Comparison of ENCODE assay signal across 10 cellular contexts in genomic region chr5:177445052-177446016, GRCh38. TPM values are rescaled to one million over a fixed set of nuclear protein-coding genes. Genes with fewer than 3 reads are reported as not detected.
A peak's percentile ranks its signal among the peaks of the same experiment; 100 is the strongest.
DNase-seq lines count a peak whose midpoint lies in the region; ATAC-seq lines count a peak whose summit lies in the region.
"Had no signal": no experiment of that assay in that cellular context is flagged by ENCODE, and none has a peak within 500 bp of the region (broad histone marks: within the 10 kb centered on the region; RNA-seq: fewer than 3 reads in every experiment).

No MANE protein-coding gene starts in this region.

- H3K4ac ChIP-seq in mesenchymal stem cell (ENCODE audit: low read depth in 1 of 2, low read length in 2 of 2): no peak overlapping the region

- no peak overlapping the region for H2BK12ac ChIP-seq in mesenchymal stem cell (ENCODE audit: low read length in 2 of 2)

- no peaks in the 10 kb centered on the region for H3K9me3 Mint-ChIP-seq in CD4-positive, CD25-positive, alpha-beta regulatory T cell

- in situ Hi-C loops in GM23248 (cut with MboI): no loop called here

- H3K14ac ChIP-seq in mesenchymal stem cell (ENCODE audit: low read length in 2 of 2): no peak overlapping the region

- peaks cover 21% of the 10 kb centered on the region for H3F3A ChIP-seq in GM23248 (ENCODE audit: insufficient read depth)

- 33 to 35% methylated on average over 15 of the region's 15 CpGs for WGBS in GM23248 (ENCODE audit: low coverage in 1 of 2, low lambda C conversion rate in 2 of 2, missing lambda C conversion rate in 2 of 2), 2 experiments
- 96% methylated on average over 11 of the region's 15 CpGs for WGBS in mesenchymal stem cell

- peak overlapping the region; percentile 50 to 92 (median 89) for H3K4me3 Mint-ChIP-seq in CD4-positive, CD25-positive, alpha-beta regulatory T cell

- H3K4me3 ChIP-seq in CD4-positive, CD25-positive, alpha-beta regulatory T cell (ENCODE audit: low read depth, low read length): peak overlapping the region; percentile 55
- H3K4me3 ChIP-seq in GM23248 (peak overlapping the region; percentile 73), mesenchymal stem cell (ENCODE audit: insufficient read depth in 1 of 2, low read depth in 1 of 2, low read length in 2 of 2) (peak overlapping the region in 1 of 2 experiments; percentile 80)

- H2BK5ac ChIP-seq in mesenchymal stem cell (ENCODE audit: low read depth, low read length, poor library complexity, severe bottlenecking): no peak overlapping the region

- H3K36me3 ChIP-seq in CD4-positive, CD25-positive, alpha-beta regulatory T cell (ENCODE audit: control insufficient read depth, insufficient read depth, low read length): peaks cover 14% of the 10 kb centered on the region
- H3K36me3 ChIP-seq in GM23248 (ENCODE audit: low read depth) (no peaks in the 10 kb centered on the region), mesenchymal stem cell (ENCODE audit: control insufficient read depth in 1 of 2, insufficient read depth in 2 of 2, low read depth in 1 of 2, low read length in 2 of 2) (peaks cover 10 to 44% of the 10 kb centered on the region in 2 experiments)

- H4K20me1 ChIP-seq in GM23248 (ENCODE audit: insufficient read depth): no peaks in the 10 kb centered on the region

- H2BK120ac ChIP-seq in mesenchymal stem cell (ENCODE audit: low read depth, low read length): no peak overlapping the region

- H3K79me1 ChIP-seq in mesenchymal stem cell (replicated peaks; ENCODE audit: low read length, poor library complexity, severe bottlenecking): peaks cover 7% of the 10 kb centered on the region

- H3K4me2 ChIP-seq in GM23248 (ENCODE audit: unreplicated experiment) (peak overlapping the region; percentile 69), mesenchymal stem cell (ENCODE audit: low read length, poor library complexity, severe bottlenecking) (peak overlapping the region; percentile 82)

- peak in 2 of 3 donors; percentile 36 to 45 for DNase-seq in CD4-positive, CD25-positive, alpha-beta regulatory T cell
- DNase-seq in GM23248: no peak
- DNase-seq in activated CD4-positive, alpha-beta T cell treated with anti-CD3 and anti-CD28 coated beads, Interleukin-2, amount 50 U/mL, for 48 hours: peak; percentile 47 to 54
- DNase-seq in mesenchymal stem cell: no peak
- DNase-seq in CD1c-positive myeloid dendritic cell (ENCODE audit: extremely low spot score): no peak
- DNase-seq in DMS153 treated with DMSO at 0.1 percent for 48 hours (lab: John Stamatoyannopoulos, UW; ENCODE audit: unreplicated experiment): no peak
- DNase-seq: hippocampal formation had no signal

- H4K91ac ChIP-seq in mesenchymal stem cell (ENCODE audit: low read length): no peak overlapping the region

- H3K9ac ChIP-seq in GM23248 (peak overlapping the region; percentile 84; the same call in 1 of the 2 replicates), mesenchymal stem cell (ENCODE audit: low read length) (peak overlapping the region; percentile 71)

- H3K79me2 ChIP-seq in GM23248 (ENCODE audit: insufficient read depth): no peaks in the 10 kb centered on the region

- no peaks in the 10 kb centered on the region for H3K27me3 ChIP-seq in CD4-positive, CD25-positive, alpha-beta regulatory T cell (ENCODE audit: control insufficient read depth, insufficient read depth, low read length)
- H3K27me3 ChIP-seq in GM23248 (replicated peaks; ENCODE audit: insufficient read depth): no peaks in the 10 kb centered on the region
- peaks cover 0 to 10% of the 10 kb centered on the region in 2 experiments for H3K27me3 ChIP-seq in mesenchymal stem cell (ENCODE audit: control insufficient read depth in 1 of 2, insufficient read depth in 1 of 2, low read length in 2 of 2)

- peak overlapping the region; percentile 91 for H3K27ac ChIP-seq in CD4-positive, CD25-positive, alpha-beta regulatory T cell (ENCODE audit: insufficient read depth, low read length, poor library complexity, severe bottlenecking)
- H3K27ac ChIP-seq in GM23248 (no peak overlapping the region), mesenchymal stem cell (ENCODE audit: low read length, poor library complexity, severe bottlenecking) (no peak overlapping the region)

- H3K9me2 ChIP-seq in GM23248 (ENCODE audit: insufficient read depth): no peaks in the 10 kb centered on the region

- peak overlapping the region; percentile 87 to 97 (median 91) for H3K27ac Mint-ChIP-seq in CD4-positive, CD25-positive, alpha-beta regulatory T cell

- no peaks in the 10 kb centered on the region for H3K9me3 ChIP-seq in CD4-positive, CD25-positive, alpha-beta regulatory T cell (ENCODE audit: control insufficient read depth in 2 of 2, low read length in 2 of 2)
- H3K9me3 ChIP-seq in GM23248 (ENCODE audit: low read depth) (no peaks in the 10 kb centered on the region), mesenchymal stem cell (ENCODE audit: control insufficient read depth, low read length) (no peaks in the 10 kb centered on the region)

- peak overlapping the region; percentile 68; the same call in 1 of the 2 replicates for H2AFZ ChIP-seq in GM23248
- H2AFZ ChIP-seq in mesenchymal stem cell (ENCODE audit: low read depth, low read length): no peak overlapping the region

- H3K4me1 ChIP-seq in CD4-positive, CD25-positive, alpha-beta regulatory T cell (ENCODE audit: control insufficient read depth, insufficient read depth, low read length, poor library complexity, severe bottlenecking): peaks cover 64% of the 10 kb centered on the region
- H3K4me1 ChIP-seq in GM23248 (ENCODE audit: insufficient read depth): peaks cover 13% of the 10 kb centered on the region
- H3K4me1 ChIP-seq in mesenchymal stem cell (ENCODE audit: control insufficient read depth, insufficient read depth, low read depth, low read length): peaks cover 31% of the 10 kb centered on the region

- H3K4me1 Mint-ChIP-seq in CD4-positive, CD25-positive, alpha-beta regulatory T cell: peaks cover 2 to 65% (median 35%) of the 10 kb centered on the region in 4 donors

- H2BK15ac ChIP-seq in mesenchymal stem cell (ENCODE audit: low read depth, poor library complexity, severe bottlenecking): no peak overlapping the region

- peaks cover 10% of the 10 kb centered on the region for H3K27me3 Mint-ChIP-seq in CD4-positive, CD25-positive, alpha-beta regulatory T cell

- peaks cover 4% of the 10 kb centered on the region for H3K36me3 Mint-ChIP-seq in CD4-positive, CD25-positive, alpha-beta regulatory T cell

- no peak overlapping the region for H3K23ac ChIP-seq in mesenchymal stem cell (ENCODE audit: low read length in 2 of 2)

- no peak overlapping the region for H4K8ac ChIP-seq in mesenchymal stem cell (ENCODE audit: low read length)

- H3K18ac ChIP-seq in mesenchymal stem cell (ENCODE audit: low read depth in 1 of 2, low read length in 2 of 2): no peak overlapping the region

- no peak overlapping the region for H2AK5ac ChIP-seq in mesenchymal stem cell (ENCODE audit: low read length, severe bottlenecking)

- ATAC-seq in CD4-positive, CD25-positive, alpha-beta regulatory T cell (ENCODE audit: low read depth in 2 of 2): no peak
- ATAC-seq in GM18873 (IDR thresholded peaks at IDR 0.05; ENCODE audit: low FRiP score, unreplicated experiment) (no peak), GM21423 (IDR thresholded peaks at IDR 0.05; ENCODE audit: unreplicated experiment) (no peak)

RNA-seq across cellular contexts. Expression of gene PRR7, which starts 1.3 kb away (rescaled TPM):
- total RNA-seq in CD4-positive, CD25-positive, alpha-beta regulatory T cell: 21.8 TPM
- polyA plus RNA-seq in CD4-positive, CD25-positive, alpha-beta regulatory T cell: 10 to 100 TPM; 10.2 to 17.0 (median 11.7) TPM
- 23.9 and 24.8 TPM in 2 replicates for total RNA-seq in GM23248 (2014; rRNA removed; shearing (Covaris generic))
- polyA plus RNA-seq in GM23248 (2016; fragmentation: Nextera tagmentation; extraction: Ambion mirVana): 10.5 and 11.1 TPM in 2 replicates
- 8.6 TPM for polyA plus RNA-seq in mesenchymal stem cell (2013, experiment 1 of 2)
- 7.8 TPM for polyA plus RNA-seq in mesenchymal stem cell (2013, experiment 2 of 2)

RNA-seq across cellular contexts. Expression of gene GRK6, which starts 18.9 kb away (rescaled TPM):
- total RNA-seq in CD4-positive, CD25-positive, alpha-beta regulatory T cell: 228 TPM
- polyA plus RNA-seq in CD4-positive, CD25-positive, alpha-beta regulatory T cell: 100 to 1,000 TPM in 2 of 4 donors, 10 to 100 TPM in 2; 79.2 to 127 (median 96.0) TPM
- 17.3 and 30.4 TPM in 2 replicates for total RNA-seq in GM23248 (2014; rRNA removed; shearing (Covaris generic))
- polyA plus RNA-seq in GM23248 (2016; fragmentation: Nextera tagmentation; extraction: Ambion mirVana): 7.7 and 13.5 TPM in 2 replicates
- polyA plus RNA-seq in mesenchymal stem cell (2013, experiment 1 of 2): 12.5 TPM
- polyA plus RNA-seq in mesenchymal stem cell (2013, experiment 2 of 2): 13.0 TPM

RNA-seq across cellular contexts. Expression of gene DBN1, which starts 28.1 kb away (rescaled TPM):
- total RNA-seq in CD4-positive, CD25-positive, alpha-beta regulatory T cell: 2.3 TPM
- polyA plus RNA-seq in CD4-positive, CD25-positive, alpha-beta regulatory T cell: under 1 TPM in 1 of 4 donors, not detected in 3; 0.13 TPM
- 224 and 257 TPM in 2 replicates for total RNA-seq in GM23248 (2014; rRNA removed; shearing (Covaris generic))
- polyA plus RNA-seq in GM23248 (2016; fragmentation: Nextera tagmentation; extraction: Ambion mirVana): 160 and 163 TPM in 2 replicates
- 149 TPM for polyA plus RNA-seq in mesenchymal stem cell (2013, experiment 1 of 2)
- 150 TPM for polyA plus RNA-seq in mesenchymal stem cell (2013, experiment 2 of 2)

RNA-seq across cellular contexts. Expression of gene F12, which starts 36.0 kb away (rescaled TPM):
- total RNA-seq in CD4-positive, CD25-positive, alpha-beta regulatory T cell: 0.35 TPM
- under 1 TPM in 3 of 4 donors, not detected in 1; 0.16 to 0.94 (median 0.20) TPM for polyA plus RNA-seq in CD4-positive, CD25-positive, alpha-beta regulatory T cell
- 0.43 and 1.3 TPM in 2 replicates for total RNA-seq in GM23248 (2014; rRNA removed; shearing (Covaris generic))
- polyA plus RNA-seq in GM23248 (2016; fragmentation: Nextera tagmentation; extraction: Ambion mirVana): 1.2 and 1.8 TPM in 2 replicates
- polyA plus RNA-seq in mesenchymal stem cell (2013, experiment 1 of 2): 1.2 TPM
- polyA plus RNA-seq in mesenchymal stem cell (2013, experiment 2 of 2): 1.3 TPM

RNA-seq across cellular contexts. Expression of gene PFN3, which starts 44.9 kb away (rescaled TPM):
- not detected for total RNA-seq in CD4-positive, CD25-positive, alpha-beta regulatory T cell
- polyA plus RNA-seq in CD4-positive, CD25-positive, alpha-beta regulatory T cell: not detected
- not detected in 2 replicates for total RNA-seq in GM23248 (2014; rRNA removed; shearing (Covaris generic))
- polyA plus RNA-seq in GM23248 (2016; fragmentation: Nextera tagmentation; extraction: Ambion mirVana): not detected in 2 replicates
- polyA plus RNA-seq in mesenchymal stem cell (2013, experiment 1 of 2): not detected
- not detected for polyA plus RNA-seq in mesenchymal stem cell (2013, experiment 2 of 2)
- polyA plus RNA-seq: adipose tissue had no signal

Comparison
In these comparisons a context has a peak if more than half of its experiments do, and no peak if none do; other contexts are left out.
1. DNase-seq: peak in CD4-positive, CD25-positive, alpha-beta regulatory T cell (2 of 3) and activated CD4-positive, alpha-beta T cell treated with anti-CD3 and anti-CD28 coated beads, Interleukin-2, amount 50 U/mL, for 48 hours (2 of 2); none in GM23248 (single experiment), mesenchymal stem cell (single experiment), CD1c-positive myeloid dendritic cell (single experiment) and DMS153 treated with DMSO at 0.1 percent for 48 hours (single experiment).
2. RNA of gene DBN1, which starts 28.1 kb away (total RNA-seq): 224 to 257 TPM in GM23248; 2.3 TPM in CD4-positive, CD25-positive, alpha-beta regulatory T cell (single experiment); every median in the first group is over 10 times any median in the second.